ENCODE assay signal across 13 cellular contexts in genomic region chr3:57689367-57690053, GRCh38. TPM values are rescaled to one million over a fixed set of nuclear protein-coding genes. Genes with fewer than 3 reads are reported as not detected.
DNase-seq lines count a peak whose midpoint lies in the region; TF ChIP-seq lines count a peak whose summit lies in the region.
"Had no signal": no experiment of that assay in that cellular context is flagged by ENCODE, and none has a peak within 500 bp of the region (broad histone marks: within the 10 kb centered on the region; RNA-seq: fewer than 3 reads in every experiment).

No MANE protein-coding gene starts in this region.

- no peaks in the 10 kb centered on the region for H3K27me3 ChIP-seq in KMS-11 (ENCODE audit: insufficient read depth, low read depth)

- no peak overlapping the region for H3K9ac ChIP-seq in KMS-11

- peak overlapping the region; percentile 17; the same call in 1 of the 2 replicates for H3K4me2 ChIP-seq in KMS-11

- no peak overlapping the region for H3K4me3 ChIP-seq in KMS-11 (IDR thresholded peaks at IDR 0.05; ENCODE audit: insufficient read depth, low read depth, low read length)
- H3K4me3 ChIP-seq: prostate gland had no signal

- intact Hi-C loops in activated CD4-positive, alpha-beta T cell treated with anti-CD3 and anti-CD28 coated beads, Interleukin-2, amount 10 ng/mL, durations not matched to agents 24 days and 14 days (cut with micrococcal nuclease) = loop anchor here (5.0 kb wide), 2 partner anchors 132 to 462 kb away; partner anchors contain the start of genes APPL1 and PDE12

- H3K27me3 Mint-ChIP-seq in activated CD4-positive, alpha-beta T cell treated with anti-CD3 and anti-CD28 coated beads, Interleukin-2, amount 10 ng/mL, durations not matched to agents 24 days and 14 days = no peaks in the 10 kb centered on the region
- H3K27me3 Mint-ChIP-seq in chondrocyte (ENCODE audit: low read depth) = no peaks in the 10 kb centered on the region
- no peaks in the 10 kb centered on the region for H3K27me3 Mint-ChIP-seq in nephron (ENCODE audit: low read depth)
- H3K27me3 Mint-ChIP-seq: activated naive CD8-positive, alpha-beta T cell treated with anti-CD3 and anti-CD28 coated beads for 36 hours had no signal

- peaks cover 47% of the 10 kb centered on the region for H3K79me2 ChIP-seq in KMS-11 (ENCODE audit: insufficient read depth, low read depth)

- H4K20me1 ChIP-seq in KMS-11 (ENCODE audit: insufficient read depth) = no peaks in the 10 kb centered on the region

- peak overlapping the region; percentile 24 for H3K4me3 Mint-ChIP-seq in activated CD4-positive, alpha-beta T cell treated with anti-CD3 and anti-CD28 coated beads, Interleukin-2, amount 10 ng/mL, durations not matched to agents 24 days and 14 days
- no peak overlapping the region for H3K4me3 Mint-ChIP-seq in chondrocyte (ENCODE audit: unreplicated experiment)
- peak overlapping the region; percentile 29 to 34 (median 30) for H3K4me3 Mint-ChIP-seq in nephron

- H2AFZ ChIP-seq in KMS-11 (ENCODE audit: low read depth) = no peak overlapping the region

- no peak overlapping the region for H3K27ac Mint-ChIP-seq in activated CD4-positive, alpha-beta T cell treated with anti-CD3 and anti-CD28 coated beads, Interleukin-2, amount 10 ng/mL, durations not matched to agents 24 days and 14 days
- peak overlapping the region; percentile 5 for H3K27ac Mint-ChIP-seq in chondrocyte (ENCODE audit: unreplicated experiment)
- no peak overlapping the region for H3K27ac Mint-ChIP-seq in nephron
- H3K27ac Mint-ChIP-seq: activated naive CD8-positive, alpha-beta T cell treated with anti-CD3 and anti-CD28 coated beads for 36 hours had no signal

- H3K4me1 ChIP-seq in KMS-11 (ENCODE audit: low read depth, poor library complexity, severe bottlenecking) = peaks cover 41% of the 10 kb centered on the region
- H3K4me1 ChIP-seq: prostate gland had no signal

- H3K36me3 Mint-ChIP-seq in activated CD4-positive, alpha-beta T cell treated with anti-CD3 and anti-CD28 coated beads, Interleukin-2, amount 10 ng/mL, durations not matched to agents 24 days and 14 days (ENCODE audit: low read depth) = peaks cover 7% of the 10 kb centered on the region
- H3K36me3 Mint-ChIP-seq in chondrocyte (ENCODE audit: low read depth) (no peaks in the 10 kb centered on the region), nephron (ENCODE audit: low read depth) (peaks cover 4% of the 10 kb centered on the region)

- no peak for TF ChIP-seq CTCF in KMS-11 (conservative IDR thresholded peaks at IDR 0.05; ENCODE audit: low read depth, low read length)
- no peak for TF ChIP-seq CTCF in chondrocyte (IDR thresholded peaks at IDR 0.05)
- no peak for TF ChIP-seq CTCF in nephron (IDR thresholded peaks at IDR 0.05; ENCODE audit: unreplicated experiment in 3 of 3)

- peaks cover 37% of the 10 kb centered on the region for H3K4me1 Mint-ChIP-seq in activated CD4-positive, alpha-beta T cell treated with anti-CD3 and anti-CD28 coated beads, Interleukin-2, amount 10 ng/mL, durations not matched to agents 24 days and 14 days
- H3K4me1 Mint-ChIP-seq in chondrocyte (ENCODE audit: low read depth) (peaks cover 33% of the 10 kb centered on the region), nephron (peaks cover 30% of the 10 kb centered on the region)

- DNase-seq in activated CD4-positive, alpha-beta T cell treated with anti-CD3 and anti-CD28 coated beads, Interleukin-2, amount 10 ng/mL, durations not matched to agents 24 days and 14 days = no peak
- DNase-seq in activated CD4-positive, alpha-beta T cell treated with anti-CD3 and anti-CD28 coated beads, Interleukin-2, amount 50 U/mL, for 4 hours = no peak
- DNase-seq in chondrocyte (ENCODE audit: low spot score) (no peak), inferior parietal cortex (ENCODE audit: extremely low spot score) (no peak), HUDEP-2 (lab: John Stamatoyannopoulos, UW; ENCODE audit: unreplicated experiment in 76 of 76) (no peak)
- DNase-seq in activated CD4-positive, alpha-beta T cell treated with anti-CD3 and anti-CD28 coated beads for 48 hours = no peak
- DNase-seq: activated naive CD8-positive, alpha-beta T cell treated with anti-CD3 and anti-CD28 coated beads for 36 hours; mesenchymal stem cell; NCI-H1436 treated with DMSO at 0.1 percent for 48 hours; NCI-H526 treated with DMSO at 0.1 percent for 48 hours had no signal

- H3K27ac ChIP-seq in KMS-11 = no peak overlapping the region
- H3K27ac ChIP-seq: prostate gland had no signal

- no peaks in the 10 kb centered on the region for H3K36me3 ChIP-seq in KMS-11 (ENCODE audit: insufficient read depth)
- H3K36me3 ChIP-seq: prostate gland had no signal

- no peaks in the 10 kb centered on the region for H3K9me3 Mint-ChIP-seq in activated CD4-positive, alpha-beta T cell treated with anti-CD3 and anti-CD28 coated beads, Interleukin-2, amount 10 ng/mL, durations not matched to agents 24 days and 14 days
- H3K9me3 Mint-ChIP-seq in chondrocyte (ENCODE audit: low read depth) (no peaks in the 10 kb centered on the region), nephron (no peaks in the 10 kb centered on the region)
- H3K9me3 Mint-ChIP-seq: activated naive CD8-positive, alpha-beta T cell treated with anti-CD3 and anti-CD28 coated beads for 36 hours had no signal

RNA-seq across cellular contexts. Expression of gene DENND6A, which starts 3.4 kb away (rescaled TPM):
- total RNA-seq in activated CD4-positive, alpha-beta T cell treated with anti-CD3 and anti-CD28 coated beads, Interleukin-2, amount 10 ng/mL, durations not matched to agents 24 days and 14 days = 20.8 and 25.2 TPM in 2 replicates
- total RNA-seq in chondrocyte = 17.7 to 19.8 TPM (median 19.8 TPM) in 3 replicates
